ENCODE assay signal across 28 cellular contexts in genomic region chr16:7946142-7946541, GRCh38.
"Had no signal": no experiment of that assay in that cellular context is flagged by ENCODE, and none has a peak within 500 bp of the region (broad histone marks: within the 10 kb centered on the region; RNA-seq: fewer than 3 reads in every experiment).

No MANE protein-coding gene starts in this region.

- ATAC-seq: activated CD8-positive, alpha-beta T cell treated with anti-CD3 and anti-CD28 coated beads for 36 hours; activated T-cell treated with anti-CD3 and anti-CD28 coated beads, Interleukin-2, amount 50 U/mL, for 72 hours; activated T-helper 17 cell treated with anti-CD3 and anti-CD28 coated beads, Interleukin-2, amount 50 U/mL, for 72 hours; Panc1 had no signal

- H3K27me3 ChIP-seq: brain microvascular endothelial cell, SJSA1 had no signal

- H3K9ac ChIP-seq: KMS-11, SK-N-SH had no signal

- H3K4me2 ChIP-seq: KMS-11, SK-N-SH had no signal

- DNase-seq: activated CD4-positive, alpha-beta T cell treated with anti-CD3 and anti-CD28 coated beads, Interleukin-2, amount 10 ng/mL, durations not matched to agents 24 days and 14 days; activated CD4-positive, alpha-beta T cell treated with anti-CD3 and anti-CD28 coated beads, Interleukin-2, amount 50 U/mL, for 4 hours; activated CD8-positive, alpha-beta T cell treated with anti-CD3 and anti-CD28 coated beads for 36 hours; activated effector memory CD4-positive, alpha-beta T cell treated with anti-CD3 and anti-CD28 coated beads, Interleukin-2, amount 50 U/mL, for 16 hours; activated naive CD4-positive, alpha-beta T cell; activated naive CD4-positive, alpha-beta T cell treated with anti-CD3 and anti-CD28 coated beads, Interleukin-2, amount 50 U/mL, for 16 hours; activated naive CD8-positive, alpha-beta T cell treated with anti-CD3 and anti-CD28 coated beads for 36 hours; activated T-cell treated with anti-CD3 and anti-CD28 coated beads, Interleukin-2, amount 50 U/mL, for 1 hour; activated T-cell treated with anti-CD3 and anti-CD28 coated beads, Interleukin-2, amount 50 U/mL, for 72 hours; amniotic stem cell; aorta; brain microvascular endothelial cell; central memory CD4-positive, alpha-beta T cell; MM.1S; MV-4-11; NCI-H1092; NCI-H146; NCI-H187; NCI-H510A; NCI-H526; NCI-H748 treated with DMSO at 0.1 percent for 48 hours; SHP77 treated with DMSO at 0.1 percent for 48 hours; SK-N-SH had no signal

- H3K4me3 ChIP-seq: SJSA1 had no signal

- H3K36me3 ChIP-seq: brain microvascular endothelial cell, SJSA1 had no signal

- H3K4me1 ChIP-seq: SJSA1 had no signal

- FAIRE-seq: TTC549 had no signal

- H3K9me3 ChIP-seq: SJSA1, SK-N-SH had no signal

- H3K27ac ChIP-seq: brain microvascular endothelial cell, KMS-11, SJSA1 had no signal
